ENCODE assay signal across 8 cellular contexts in genomic region chr2:87496036-87497006, GRCh38.
DNase-seq lines count a peak whose midpoint lies in the region; ATAC-seq lines count a peak whose summit lies in the region.
"Not testable (repeated sequence)": the region's sequence is repeated elsewhere in the genome, so short reads cannot be mapped to it uniquely, and the experiment has no call there.

No MANE protein-coding gene starts in this region.

- not testable (repeated sequence) for H3K4me3 Mint-ChIP-seq in immature natural killer cell

- not testable (repeated sequence) for H3K27me3 Mint-ChIP-seq in immature natural killer cell (ENCODE audit: low read depth in 3 of 3)

- H3K9me3 Mint-ChIP-seq in immature natural killer cell = not testable (repeated sequence)

- peak; percentile 54 for DNase-seq in CD1c-positive myeloid dendritic cell (ENCODE audit: extremely low spot score)
- peak in 3 of 5 experiments; percentile 12 to 78 (median 39) for DNase-seq in T-helper 2 cell
- peak; percentile 79 for DNase-seq in dermis blood vessel endothelial cell
- peak; percentile 40 to 70 (median 64) for DNase-seq in immature natural killer cell
- peak; percentile 26 for DNase-seq in retina

- not testable (repeated sequence) for H3K27ac Mint-ChIP-seq in immature natural killer cell

- peaks cover 20 to 24% of the 10 kb centered on the region in 2 donors for H3K4me1 Mint-ChIP-seq in immature natural killer cell

- ATAC-seq in GM19023 (IDR thresholded peaks at IDR 0.05; ENCODE audit: unreplicated experiment) = peak; percentile 85
- ATAC-seq in HG02588 (IDR thresholded peaks at IDR 0.05; ENCODE audit: unreplicated experiment) = peak; percentile 73
- ATAC-seq in HG03558 (IDR thresholded peaks at IDR 0.05; ENCODE audit: extremely low read depth, unreplicated experiment) = peak; percentile 77

- H3K36me3 Mint-ChIP-seq in immature natural killer cell = not testable (repeated sequence)

Comparison
In these comparisons a context has a peak if more than half of its experiments do, and no peak if none do; other contexts are left out.
1. Peak in every context shown above with its lines: DNase-seq and ATAC-seq.
2. DNase-seq: peak in every context shown above with its lines; median percentile 79 in dermis blood vessel endothelial cell; 64 in immature natural killer cell; 54 in CD1c-positive myeloid dendritic cell; 39 in T-helper 2 cell; 26 in retina.